ENCODE assay signal across 13 cellular contexts in genomic region chr18:23966909-23967308, GRCh38. TPM values are rescaled to one million over a fixed set of nuclear protein-coding genes. Genes with fewer than 3 reads are reported as not detected.
DNase-seq lines count a peak whose midpoint lies in the region; ATAC-seq and TF ChIP-seq lines count a peak whose summit lies in the region.
"Had no signal": no experiment of that assay in that cellular context is flagged by ENCODE, and none has a peak within 500 bp of the region (broad histone marks: within the 10 kb centered on the region; RNA-seq: fewer than 3 reads in every experiment).

No MANE protein-coding gene starts in this region.

- TF ChIP-seq CTCF in spleen (IDR thresholded peaks at IDR 0.05 in 8 of 11, conservative IDR thresholded peaks at IDR 0.05 in 3 of 11) = no peak

- H3K4me3 ChIP-seq in spleen = peak overlapping the region in 1 of 8 donors; percentile 37

- WGBS in spleen, 5 donors = 83 to 95% (median 87%) methylated on average over 8 of the region's 8 CpGs

- peak overlapping the region in 3 of 8 donors; percentile 36 to 77 (median 61) for H3K27ac ChIP-seq in spleen

- H3K36me3 ChIP-seq in spleen = no peaks in the 10 kb centered on the region

- H3K27ac Mint-ChIP-seq in activated naive CD4-positive, alpha-beta T cell treated with anti-CD3 and anti-CD28 coated beads, Interleukin-2, amount 10 ng/mL, durations not matched to agents 7 days and 5 days = peak overlapping the region; percentile 0
- H3K27ac Mint-ChIP-seq in activated naive CD4-positive, alpha-beta T cell treated with anti-CD3 and anti-CD28 coated beads for 36 hours = no peak overlapping the region
- H3K27ac Mint-ChIP-seq in activated T-helper 17 cell treated with anti-CD3 and anti-CD28 coated beads, Interleukin-2, amount 50 U/mL, for 72 hours = no peak overlapping the region
- peak overlapping the region; percentile 21 for H3K27ac Mint-ChIP-seq in stimulated activated effector memory CD8-positive, alpha-beta T cell treated with anti-CD3 and anti-CD28 coated beads, Interleukin-12 subunit alpha, Interleukin-12 subunit beta, amount 100 ng/mL, for 72 hours
- H3K27ac Mint-ChIP-seq: brain had no signal

- no peaks in the 10 kb centered on the region for H3K27me3 Mint-ChIP-seq in activated naive CD4-positive, alpha-beta T cell treated with anti-CD3 and anti-CD28 coated beads, Interleukin-2, amount 10 ng/mL, durations not matched to agents 7 days and 5 days
- no peaks in the 10 kb centered on the region for H3K27me3 Mint-ChIP-seq in activated naive CD4-positive, alpha-beta T cell treated with anti-CD3 and anti-CD28 coated beads for 36 hours (ENCODE audit: low read depth)
- H3K27me3 Mint-ChIP-seq in activated T-helper 17 cell treated with anti-CD3 and anti-CD28 coated beads, Interleukin-2, amount 50 U/mL, for 72 hours = no peaks in the 10 kb centered on the region

- TF ChIP-seq POLR2A in spleen (IDR thresholded peaks at IDR 0.05) = no peak

- CTCF ChIA-PET in activated naive CD4-positive, alpha-beta T cell treated with anti-CD3 and anti-CD28 coated beads, Interleukin-2, amount 10 ng/mL, durations not matched to agents 7 days and 5 days (lab: Charles Lee) = no interaction called here
- CTCF ChIA-PET in activated naive CD4-positive, alpha-beta T cell treated with anti-CD3 and anti-CD28 coated beads for 36 hours (lab: Charles Lee) = interaction anchor here (1.5 kb wide), 1 partner anchor 48 kb away, joined by 3 read pairs; no protein-coding TSS in a partner anchor

- peaks cover 4% of the 10 kb centered on the region for H3K36me3 Mint-ChIP-seq in activated naive CD4-positive, alpha-beta T cell treated with anti-CD3 and anti-CD28 coated beads, Interleukin-2, amount 10 ng/mL, durations not matched to agents 7 days and 5 days
- no peaks in the 10 kb centered on the region for H3K36me3 Mint-ChIP-seq in activated naive CD4-positive, alpha-beta T cell treated with anti-CD3 and anti-CD28 coated beads for 36 hours (ENCODE audit: low read depth)
- H3K36me3 Mint-ChIP-seq in activated T-helper 17 cell treated with anti-CD3 and anti-CD28 coated beads, Interleukin-2, amount 50 U/mL, for 72 hours (ENCODE audit: low read depth) = no peaks in the 10 kb centered on the region
- peaks cover 5% of the 10 kb centered on the region for H3K36me3 Mint-ChIP-seq in stimulated activated effector memory CD8-positive, alpha-beta T cell treated with anti-CD3 and anti-CD28 coated beads, Interleukin-12 subunit alpha, Interleukin-12 subunit beta, amount 100 ng/mL, for 72 hours
- H3K36me3 Mint-ChIP-seq: brain had no signal

- no peak for DNase-seq in activated naive CD4-positive, alpha-beta T cell treated with anti-CD3 and anti-CD28 coated beads, Interleukin-2, amount 10 ng/mL, durations not matched to agents 7 days and 5 days
- no peak for DNase-seq in activated naive CD4-positive, alpha-beta T cell treated with anti-CD3 and anti-CD28 coated beads for 36 hours
- DNase-seq in NCI-H2029 treated with DMSO at 0.1 percent for 48 hours (lab: John Stamatoyannopoulos, UW) (peak; percentile 34), spleen (no peak)
- no peak for DNase-seq in stimulated activated effector memory CD8-positive, alpha-beta T cell treated with anti-CD3 and anti-CD28 coated beads, Interleukin-12 subunit alpha, Interleukin-12 subunit beta, amount 100 ng/mL, for 72 hours (ENCODE audit: low spot score in 2 of 2)
- no peak for DNase-seq in activated CD4-positive, alpha-beta T cell treated with anti-CD3 and anti-CD28 coated beads for 1 hour
- DNase-seq: activated naive CD4-positive, alpha-beta T cell; HCEC 1CT; IMR-90; SIG-M5 had no signal

- intact Hi-C loops in activated naive CD4-positive, alpha-beta T cell treated with anti-CD3 and anti-CD28 coated beads for 36 hours (cut with micrococcal nuclease) = no loop called here
- intact Hi-C loops in spleen (cut with DNase I; ENCODE audit: low total_unique reads) = no loop called here

- no peaks in the 10 kb centered on the region for H3K27me3 ChIP-seq in spleen (replicated peaks in 1 of 7)

- ATAC-seq in activated T-helper 17 cell treated with anti-CD3 and anti-CD28 coated beads, Interleukin-2, amount 50 U/mL, for 72 hours (replicated peaks) = no peak
- no peak for ATAC-seq in stimulated activated effector memory CD8-positive, alpha-beta T cell treated with anti-CD3 and anti-CD28 coated beads, Interleukin-12 subunit alpha, Interleukin-12 subunit beta, amount 100 ng/mL, for 72 hours
- ATAC-seq in HG02678 (IDR thresholded peaks at IDR 0.05; ENCODE audit: unreplicated experiment) = no peak

- H3K9me3 Mint-ChIP-seq in activated naive CD4-positive, alpha-beta T cell treated with anti-CD3 and anti-CD28 coated beads, Interleukin-2, amount 10 ng/mL, durations not matched to agents 7 days and 5 days = no peaks in the 10 kb centered on the region
- H3K9me3 Mint-ChIP-seq in activated naive CD4-positive, alpha-beta T cell treated with anti-CD3 and anti-CD28 coated beads for 36 hours = no peaks in the 10 kb centered on the region
- H3K9me3 Mint-ChIP-seq in activated T-helper 17 cell treated with anti-CD3 and anti-CD28 coated beads, Interleukin-2, amount 50 U/mL, for 72 hours = no peaks in the 10 kb centered on the region
- no peaks in the 10 kb centered on the region for H3K9me3 Mint-ChIP-seq in stimulated activated effector memory CD8-positive, alpha-beta T cell treated with anti-CD3 and anti-CD28 coated beads, Interleukin-12 subunit alpha, Interleukin-12 subunit beta, amount 100 ng/mL, for 72 hours
- H3K9me3 Mint-ChIP-seq: brain had no signal

- H3K4me1 ChIP-seq in spleen = peaks cover 14 to 81% (median 42%) of the 10 kb centered on the region in 6 donors

- H3K4me1 Mint-ChIP-seq in activated naive CD4-positive, alpha-beta T cell treated with anti-CD3 and anti-CD28 coated beads, Interleukin-2, amount 10 ng/mL, durations not matched to agents 7 days and 5 days = peaks cover 75% of the 10 kb centered on the region
- peaks cover 64% of the 10 kb centered on the region for H3K4me1 Mint-ChIP-seq in activated naive CD4-positive, alpha-beta T cell treated with anti-CD3 and anti-CD28 coated beads for 36 hours (ENCODE audit: low read depth)
- H3K4me1 Mint-ChIP-seq in activated T-helper 17 cell treated with anti-CD3 and anti-CD28 coated beads, Interleukin-2, amount 50 U/mL, for 72 hours = peaks cover 53% of the 10 kb centered on the region
- H3K4me1 Mint-ChIP-seq in stimulated activated effector memory CD8-positive, alpha-beta T cell treated with anti-CD3 and anti-CD28 coated beads, Interleukin-12 subunit alpha, Interleukin-12 subunit beta, amount 100 ng/mL, for 72 hours = peaks cover 75% of the 10 kb centered on the region

- H3K4me3 Mint-ChIP-seq in activated naive CD4-positive, alpha-beta T cell treated with anti-CD3 and anti-CD28 coated beads, Interleukin-2, amount 10 ng/mL, durations not matched to agents 7 days and 5 days = no peak overlapping the region
- no peak overlapping the region for H3K4me3 Mint-ChIP-seq in activated naive CD4-positive, alpha-beta T cell treated with anti-CD3 and anti-CD28 coated beads for 36 hours
- peak overlapping the region; percentile 52 for H3K4me3 Mint-ChIP-seq in activated T-helper 17 cell treated with anti-CD3 and anti-CD28 coated beads, Interleukin-2, amount 50 U/mL, for 72 hours
- peak overlapping the region; percentile 50 for H3K4me3 Mint-ChIP-seq in stimulated activated effector memory CD8-positive, alpha-beta T cell treated with anti-CD3 and anti-CD28 coated beads, Interleukin-12 subunit alpha, Interleukin-12 subunit beta, amount 100 ng/mL, for 72 hours
- H3K4me3 Mint-ChIP-seq: brain had no signal

- no peaks in the 10 kb centered on the region for H3K9me3 ChIP-seq in spleen

RNA-seq across cellular contexts. Expression of gene TTC39C, which starts 47.6 kb away (rescaled TPM):
- 10 to 100 TPM; 39.9 to 44.2 TPM for total RNA-seq in activated naive CD4-positive, alpha-beta T cell treated with anti-CD3 and anti-CD28 coated beads for 36 hours
- 10 to 100 TPM; 59.6 to 76.7 TPM for total RNA-seq in activated T-helper 17 cell treated with anti-CD3 and anti-CD28 coated beads, Interleukin-2, amount 50 U/mL, for 72 hours
- 10 to 100 TPM; 23.2 to 52.3 (median 30.4) TPM for total RNA-seq in spleen
- 10 to 100 TPM; 15.4 to 21.8 (median 16.6) TPM for polyA plus RNA-seq in spleen

Comparison
In these comparisons a context has a peak if more than half of its experiments do, and no peak if none do; other contexts are left out.
1. H3K27ac Mint-ChIP-seq: peak in activated naive CD4-positive, alpha-beta T cell treated with anti-CD3 and anti-CD28 coated beads, Interleukin-2, amount 10 ng/mL, durations not matched to agents 7 days and 5 days (single experiment) and stimulated activated effector memory CD8-positive, alpha-beta T cell treated with anti-CD3 and anti-CD28 coated beads, Interleukin-12 subunit alpha, Interleukin-12 subunit beta, amount 100 ng/mL, for 72 hours (single experiment); none in activated naive CD4-positive, alpha-beta T cell treated with anti-CD3 and anti-CD28 coated beads for 36 hours (single experiment) and activated T-helper 17 cell treated with anti-CD3 and anti-CD28 coated beads, Interleukin-2, amount 50 U/mL, for 72 hours (single experiment).
2. H3K4me3 Mint-ChIP-seq: peak in activated T-helper 17 cell treated with anti-CD3 and anti-CD28 coated beads, Interleukin-2, amount 50 U/mL, for 72 hours (single experiment) and stimulated activated effector memory CD8-positive, alpha-beta T cell treated with anti-CD3 and anti-CD28 coated beads, Interleukin-12 subunit alpha, Interleukin-12 subunit beta, amount 100 ng/mL, for 72 hours (single experiment); none in activated naive CD4-positive, alpha-beta T cell treated with anti-CD3 and anti-CD28 coated beads, Interleukin-2, amount 10 ng/mL, durations not matched to agents 7 days and 5 days (single experiment) and activated naive CD4-positive, alpha-beta T cell treated with anti-CD3 and anti-CD28 coated beads for 36 hours (single experiment).